In the genomic region with DNA sequence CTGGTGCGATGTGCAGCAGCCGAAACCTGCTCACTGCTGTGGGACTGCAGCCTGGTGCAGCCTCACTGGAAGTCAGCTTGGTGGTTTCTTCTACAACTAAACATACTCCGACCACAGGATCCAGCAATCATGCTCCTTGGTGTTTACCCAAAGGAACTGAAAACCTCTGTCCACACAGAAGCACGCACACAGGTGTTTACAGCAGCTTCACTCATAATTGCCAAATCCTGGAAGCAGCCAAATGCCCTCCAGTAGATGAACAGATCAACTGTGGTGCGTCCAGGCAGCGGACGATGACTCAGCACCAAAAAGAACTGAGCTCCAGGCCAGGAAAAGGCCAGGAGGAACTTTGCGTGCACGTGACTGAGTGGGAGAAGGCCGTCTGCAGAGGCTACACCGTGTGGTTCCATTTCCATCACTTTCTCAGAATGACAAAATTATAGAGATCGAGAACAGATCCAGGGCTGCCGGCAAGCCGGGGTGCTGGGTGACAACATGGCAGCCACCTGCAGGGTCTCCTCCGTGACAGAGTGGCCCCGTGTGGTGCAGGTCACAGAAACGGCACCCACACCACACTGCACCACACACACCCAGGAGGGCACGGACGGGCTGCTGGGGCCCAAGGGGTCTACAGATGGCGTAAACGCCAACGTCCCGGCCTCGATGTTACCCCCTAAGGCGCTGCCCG, we compare ENCODE assay signal across 8 cellular contexts. TPM values are rescaled to one million over a fixed set of nuclear protein-coding genes. Genes with fewer than 3 reads are reported as not detected.
A peak's percentile ranks its signal among the peaks of the same experiment; 100 is the strongest.
DNase-seq lines count a peak whose midpoint lies in the region; ATAC-seq, FAIRE-seq and TF ChIP-seq lines count a peak whose summit lies in the region.

No MANE protein-coding gene starts in this region.

- no peak for TF ChIP-seq CTCF in MM.1S (IDR thresholded peaks at IDR 0.05; ENCODE audit: low read length)
- TF ChIP-seq CTCF in GM12878 (IDR thresholded peaks at IDR 0.05 in 2 of 3, conservative IDR thresholded peaks at IDR 0.05 in 1 of 3; ENCODE audit: control insufficient read depth in 2 of 3, extremely low read depth in 1 of 3, insufficient read depth in 1 of 3, low read depth in 3 of 3, low read length in 3 of 3), result no peak

- peak overlapping the region in 6 of 11 experiments; percentile 2 to 61 (median 46); a peak in 11 of 22 replicates for H3K27ac ChIP-seq in BLaER1 treated with 17β-estradiol and CSF1 and Interleukin-3, amounts not matched to agents 10 nM and 100 nM
- peak overlapping the region; percentile 77 for H3K27ac ChIP-seq in MM.1S (ENCODE audit: low read length)
- no peak overlapping the region for H3K27ac ChIP-seq in GM12878 (ENCODE audit: control insufficient read depth, insufficient read depth)
- no peak overlapping the region for H3K27ac ChIP-seq in CD8-positive, alpha-beta memory T cell (ENCODE audit: low read depth, low read length)

- 52% methylated on average over 26 of the region's 26 CpGs for WGBS in GM12878 (ENCODE audit: insufficient coverage, insufficient replicate concordance, low lambda C conversion rate, missing lambda C conversion rate)

- H3K4me3 ChIP-seq in BLaER1 treated with 17β-estradiol and CSF1 and Interleukin-3, amounts not matched to agents 10 nM and 100 nM, result no peak overlapping the region
- 0 out of 2 replicates have a peak overlapping the region, but pooled peaks have one; percentile 13 for H3K4me3 ChIP-seq in MM.1S (ENCODE audit: low read length)
- no peak overlapping the region for H3K4me3 ChIP-seq in GM12878
- H3K4me3 ChIP-seq in CD8-positive, alpha-beta memory T cell (ENCODE audit: low read length), result no peak overlapping the region

- FAIRE-seq in GM12878 (lab: Jason Lieb, UNC), result no peak

- no peaks in the 10 kb centered on the region; a peak in 1 of 22 replicates for H3K36me3 ChIP-seq in BLaER1 treated with 17β-estradiol and CSF1 and Interleukin-3, amounts not matched to agents 10 nM and 100 nM
- H3K36me3 ChIP-seq in MM.1S (replicated peaks; ENCODE audit: insufficient read depth, low read length) (no peaks in the 10 kb centered on the region), GM12878 (ENCODE audit: control insufficient read depth in 2 of 2, insufficient read depth in 2 of 2, low read length in 1 of 2) (no peaks in the 10 kb centered on the region)
- H3K36me3 ChIP-seq in CD8-positive, alpha-beta memory T cell (ENCODE audit: insufficient read depth, low read length), result no peaks in the 10 kb centered on the region

- no peak for TF ChIP-seq RAD21 in GM12878 (IDR thresholded peaks at IDR 0.05; ENCODE audit: insufficient read depth, low read depth, low read length)

- H3K9me3 Mint-ChIP-seq in CD8-positive, alpha-beta memory T cell, result no peaks in the 10 kb centered on the region

- in situ Hi-C loops in GM12878 (cut with MboI), result no loop called here

- CTCF ChIA-PET in GM12878 (lab: Yijun Ruan, JAX), result no interaction called here
- CTCF ChIA-PET in CD8-positive, alpha-beta memory T cell (lab: Charles Lee), result no interaction called here

- BruUV-seq in GM12878 (replicated peaks; lab: Mats Ljungman, UMichigan), result no TSS peak

- H3K79me2 ChIP-seq in MM.1S (ENCODE audit: low read length) (no peaks in the 10 kb centered on the region), GM12878 (ENCODE audit: control insufficient read depth, insufficient read depth, low read length) (no peaks in the 10 kb centered on the region)

- no peak for TF ChIP-seq POLR2A in GM12878 (IDR thresholded peaks at IDR 0.05; ENCODE audit: low read depth, low read length)

- RAD21 ChIA-PET in GM12878 (lab: Charles Lee; ENCODE audit: unreplicated experiment), result no interaction called here

- H4K20me1 ChIP-seq in BLaER1 treated with 17β-estradiol and CSF1 and Interleukin-3, amounts not matched to agents 10 nM and 100 nM, result no peaks in the 10 kb centered on the region
- H4K20me1 ChIP-seq in MM.1S (ENCODE audit: insufficient read depth, low read length) (no peaks in the 10 kb centered on the region), GM12878 (ENCODE audit: control insufficient read depth, insufficient read depth) (no peaks in the 10 kb centered on the region)

- H2AFZ ChIP-seq in MM.1S (ENCODE audit: low read length) (peak overlapping the region; percentile 72), GM12878 (ENCODE audit: control insufficient read depth, low read depth, low read length) (no peak overlapping the region)

- no peaks in the 10 kb centered on the region for H3K27me3 ChIP-seq in BLaER1 treated with 17β-estradiol and CSF1 and Interleukin-3, amounts not matched to agents 10 nM and 100 nM
- H3K27me3 ChIP-seq in MM.1S (replicated peaks; ENCODE audit: insufficient read depth, low read length) (peaks cover 8% of the 10 kb centered on the region), GM12878 (replicated peaks in 1 of 2; ENCODE audit: control insufficient read depth in 2 of 2, insufficient read depth in 2 of 2, low read length in 1 of 2) (no peaks in the 10 kb centered on the region)
- no peaks in the 10 kb centered on the region for H3K27me3 ChIP-seq in CD8-positive, alpha-beta memory T cell (ENCODE audit: insufficient read depth, low read length, poor library complexity, severe bottlenecking)

- ATAC-seq in GM12878, result no peak
- ATAC-seq in GM19455 (IDR thresholded peaks at IDR 0.05; ENCODE audit: unreplicated experiment), result no peak
- ATAC-seq in T-helper 17 cell, result no peak

- no peak for TF ChIP-seq EP300 in GM12878 (IDR thresholded peaks at IDR 0.05; ENCODE audit: borderline replicate concordance in 1 of 2, control insufficient read depth in 1 of 2, low read depth in 2 of 2, low read length in 2 of 2)

- peak overlapping the region in 3 of 11 experiments; percentile 6 to 16 (median 14); a peak in 3 of 22 replicates for H3K9ac ChIP-seq in BLaER1 treated with 17β-estradiol and CSF1 and Interleukin-3, amounts not matched to agents 10 nM and 100 nM
- H3K9ac ChIP-seq in MM.1S (ENCODE audit: low read length) (peak overlapping the region; percentile 19; the same call in 1 of the 2 replicates), GM12878 (ENCODE audit: control insufficient read depth, insufficient read depth, low read length) (no peak overlapping the region)

- H3K4me3 Mint-ChIP-seq in T-helper 17 cell, result no peak overlapping the region
- H3K4me3 Mint-ChIP-seq in CD8-positive, alpha-beta memory T cell, result no peak overlapping the region

- SMC1A ChIA-PET in GM12878 (lab: Charles Lee; ENCODE audit: uncharacterized antibody, unreplicated experiment), result no interaction called here

- H3K4me1 ChIP-seq in BLaER1 treated with 17β-estradiol and CSF1 and Interleukin-3, amounts not matched to agents 10 nM and 100 nM, result peaks cover 19 to 47% (median 35%) of the 10 kb centered on the region in 10 experiments
- H3K4me1 ChIP-seq in MM.1S (ENCODE audit: low read length) (peaks cover 11% of the 10 kb centered on the region), GM12878 (ENCODE audit: control insufficient read depth, insufficient read depth, low read length) (no peaks in the 10 kb centered on the region)
- H3K4me1 ChIP-seq in CD8-positive, alpha-beta memory T cell (ENCODE audit: insufficient read depth, low read length), result no peaks in the 10 kb centered on the region

- H3K9me2 ChIP-seq in MM.1S (replicated peaks; ENCODE audit: insufficient read depth, low read length), result no peaks in the 10 kb centered on the region

- H3K9me3 ChIP-seq in BLaER1 treated with 17β-estradiol and CSF1 and Interleukin-3, amounts not matched to agents 10 nM and 100 nM (replicated peaks in 1 of 11), result peaks cover 0 to 4% (median 2%) of the 10 kb centered on the region in 11 experiments; a peak in 13 of 22 replicates
- no peaks in the 10 kb centered on the region for H3K9me3 ChIP-seq in MM.1S (replicated peaks; ENCODE audit: insufficient read depth, low read length)
- no peaks in the 10 kb centered on the region for H3K9me3 ChIP-seq in GM12878 (replicated peaks; ENCODE audit: control insufficient read depth, insufficient read depth, low read length)
- H3K9me3 ChIP-seq in T-helper 17 cell (ENCODE audit: control insufficient read depth, low read length, poor library complexity, severe bottlenecking), result no peaks in the 10 kb centered on the region
- no peaks in the 10 kb centered on the region for H3K9me3 ChIP-seq in CD8-positive, alpha-beta memory T cell (ENCODE audit: low read length)

- peak overlapping the region; percentile 44 to 89 (median 65) for H3K4me2 ChIP-seq in BLaER1 treated with 17β-estradiol and CSF1 and Interleukin-3, amounts not matched to agents 10 nM and 100 nM
- peak overlapping the region; percentile 71 for H3K4me2 ChIP-seq in MM.1S (ENCODE audit: low read depth, low read length)
- no peak overlapping the region for H3K4me2 ChIP-seq in GM12878 (ENCODE audit: control insufficient read depth, insufficient read depth)

- no peaks in the 10 kb centered on the region for H3K4me1 Mint-ChIP-seq in T-helper 17 cell
- peaks cover 0 to 5% (median 0%) of the 10 kb centered on the region in 3 donors for H3K4me1 Mint-ChIP-seq in CD8-positive, alpha-beta memory T cell

- POLR2A ChIA-PET in GM12878 (lab: Charles Lee), result no interaction called here
- POLR2A ChIA-PET in CD8-positive, alpha-beta memory T cell (lab: Charles Lee), result no interaction called here

- H3F3A ChIP-seq in MM.1S (ENCODE audit: insufficient read depth, low read length), result peaks cover 9% of the 10 kb centered on the region

- DNase-seq in MM.1S (peak; percentile 80), GM12878 (ENCODE audit: low read depth, low spot score) (peak; percentile 8), lung microvascular endothelial cell (ENCODE audit: low read depth in 2 of 2) (peak; percentile 79 to 82), T-helper 17 cell (no peak), NCI-H1694 treated with DMSO at 0.1 percent for 48 hours (lab: John Stamatoyannopoulos, UW) (no peak)
- no peak for DNase-seq in CD8-positive, alpha-beta memory T cell

- intact Hi-C loops in GM12878 (cut with micrococcal nuclease; ENCODE audit: unreplicated experiment), result no loop called here

- H3K36me3 Mint-ChIP-seq in T-helper 17 cell (ENCODE audit: low read depth), result no peaks in the 10 kb centered on the region
- H3K36me3 Mint-ChIP-seq in CD8-positive, alpha-beta memory T cell, result no peaks in the 10 kb centered on the region

- no peaks in the 10 kb centered on the region for H3K27me3 Mint-ChIP-seq in T-helper 17 cell
- peaks cover 0 to 4% of the 10 kb centered on the region in 2 donors for H3K27me3 Mint-ChIP-seq in CD8-positive, alpha-beta memory T cell

- H3K27ac Mint-ChIP-seq in T-helper 17 cell, result no peak overlapping the region
- H3K27ac Mint-ChIP-seq in CD8-positive, alpha-beta memory T cell, result peak overlapping the region in 1 of 8 donors; percentile 3

RNA-seq across cellular contexts. Expression of a gene that starts 23.1 kb away (rescaled TPM):
- total RNA-seq in GM12878 (2013; cell fraction: nucleolus; rRNA removed), result 50.1 and 60.0 TPM in 2 replicates
- total RNA-seq in GM12878 (2014; rRNA removed) (18.8 and 23.1 TPM in 2 replicates), GM12878 (2014; rRNA removed; fragmentation: Illumina TruSeq; extraction: Trizol) (12.1 and 14.1 TPM in 2 replicates), GM12878 (2021) (35.1 and 37.2 TPM in 2 replicates), lung microvascular endothelial cell (11.6 and 15.3 TPM in 2 replicates), T-helper 17 cell (10 to 100 TPM; 41.5 to 54.2 TPM)
- polyA plus RNA-seq in GM12878 (2011; ENCODE audit: low read depth), result 6.2 TPM
- polyA plus RNA-seq in GM12878 (2011; rRNA removed) (17.9 and 26.2 TPM in 2 replicates), GM12878 (2014; fragmentation: Illumina TruSeq; extraction: Trizol) (12.8 and 13.3 TPM in 2 replicates), GM12878 (2014; fragmentation: Nextera tagmentation; extraction: Ambion mirVana) (under 1 TPM; 0.13 to 0.51 TPM), GM12878 (2014; rRNA removed) (44.3 and 47.1 TPM in 2 replicates), GM12878 (2016; fragmentation: Nextera tagmentation; extraction: Ambion mirVana) (1 to 10 TPM; 1.4 to 8.9 TPM)
- 29.2 and 44.8 TPM in 2 replicates for polyA plus RNA-seq in GM12878 (2011; cell fraction: cytosol; rRNA removed)
- polyA plus RNA-seq in GM12878 (2011; cell fraction: nucleus; rRNA removed), result 188 and 208 TPM in 2 replicates
- 21.6 and 25.4 TPM in 2 replicates for polyA plus RNA-seq in GM12878 (2012)
- 17.3 and 26.8 TPM in 2 replicates for polyA minus RNA-seq in GM12878 (2011; rRNA and poly(A)+ RNA removed)
- 10.3 and 12.6 TPM in 2 replicates for polyA minus RNA-seq in GM12878 (2011; cell fraction: cytosol; rRNA and poly(A)+ RNA removed)
- 37.8 and 43.1 TPM in 2 replicates for polyA minus RNA-seq in GM12878 (2011; cell fraction: nucleus; rRNA and poly(A)+ RNA removed)
- 10 to 100 TPM; 40.9 to 42.8 TPM for total RNA-seq in CD8-positive, alpha-beta memory T cell
- 15.4 TPM for polyA plus RNA-seq in CD8-positive, alpha-beta memory T cell

RNA-seq across cellular contexts. Expression of a gene that starts 41.1 kb away (rescaled TPM):
- not detected in 2 replicates for total RNA-seq in GM12878 (2013; cell fraction: nucleolus; rRNA removed)
- total RNA-seq in GM12878 (2014; rRNA removed) (not detected in 2 replicates), GM12878 (2014; rRNA removed; fragmentation: Illumina TruSeq; extraction: Trizol) (not detected in 2 replicates), GM12878 (2021) (not detected in 2 replicates), lung microvascular endothelial cell (under 0.01 and 0.20 TPM in 2 replicates), T-helper 17 cell (not detected)
- not detected for polyA plus RNA-seq in GM12878 (2011; ENCODE audit: low read depth)
- polyA plus RNA-seq in GM12878 (2011; rRNA removed) (not detected in 2 replicates), GM12878 (2014; fragmentation: Illumina TruSeq; extraction: Trizol) (not detected in 2 replicates), GM12878 (2014; fragmentation: Nextera tagmentation; extraction: Ambion mirVana) (not detected), GM12878 (2014; rRNA removed) (not detected in 2 replicates), GM12878 (2016; fragmentation: Nextera tagmentation; extraction: Ambion mirVana) (not detected)
- not detected in 2 replicates for polyA plus RNA-seq in GM12878 (2011; cell fraction: cytosol; rRNA removed)
- not detected in 2 replicates for polyA plus RNA-seq in GM12878 (2011; cell fraction: nucleus; rRNA removed)
- 0.04 TPM in 1 of 2 replicates, not detected in the other for polyA plus RNA-seq in GM12878 (2012)
- not detected in 2 replicates for polyA minus RNA-seq in GM12878 (2011; rRNA and poly(A)+ RNA removed)
- not detected in 2 replicates for polyA minus RNA-seq in GM12878 (2011; cell fraction: cytosol; rRNA and poly(A)+ RNA removed)
- polyA minus RNA-seq in GM12878 (2011; cell fraction: nucleus; rRNA and poly(A)+ RNA removed), result not detected in 2 replicates
- not detected for total RNA-seq in CD8-positive, alpha-beta memory T cell
- polyA plus RNA-seq in CD8-positive, alpha-beta memory T cell, result not detected

RNA-seq across cellular contexts. Expression of a gene that starts 59.0 kb away (rescaled TPM):
- 0.38 TPM in 1 of 2 replicates, not detected in the other for total RNA-seq in GM12878 (2013; cell fraction: nucleolus; rRNA removed)
- total RNA-seq in GM12878 (2014; rRNA removed) (0.16 TPM in 1 of 2 replicates, not detected in the other), GM12878 (2014; rRNA removed; fragmentation: Illumina TruSeq; extraction: Trizol) (not detected in 2 replicates), GM12878 (2021) (not detected in 2 replicates), lung microvascular endothelial cell (0.87 and 2.0 TPM in 2 replicates), T-helper 17 cell (1 to 10 TPM; 3.0 to 3.3 TPM)
- not detected for polyA plus RNA-seq in GM12878 (2011; ENCODE audit: low read depth)
- polyA plus RNA-seq in GM12878 (2011; rRNA removed) (0.08 TPM in 1 of 2 replicates, not detected in the other), GM12878 (2014; fragmentation: Illumina TruSeq; extraction: Trizol) (not detected in 2 replicates), GM12878 (2014; fragmentation: Nextera tagmentation; extraction: Ambion mirVana) (not detected), GM12878 (2014; rRNA removed) (0.20 TPM in 1 of 2 replicates, not detected in the other), GM12878 (2016; fragmentation: Nextera tagmentation; extraction: Ambion mirVana) (not detected)
- 0.04 and 0.07 TPM in 2 replicates for polyA plus RNA-seq in GM12878 (2011; cell fraction: cytosol; rRNA removed)
- 0.76 and 0.96 TPM in 2 replicates for polyA plus RNA-seq in GM12878 (2011; cell fraction: nucleus; rRNA removed)
- polyA plus RNA-seq in GM12878 (2012), result 0.27 and 0.67 TPM in 2 replicates
- polyA minus RNA-seq in GM12878 (2011; rRNA and poly(A)+ RNA removed), result not detected in 2 replicates
- not detected in 2 replicates for polyA minus RNA-seq in GM12878 (2011; cell fraction: cytosol; rRNA and poly(A)+ RNA removed)
- polyA minus RNA-seq in GM12878 (2011; cell fraction: nucleus; rRNA and poly(A)+ RNA removed), result 0.36 and 0.38 TPM in 2 replicates
- total RNA-seq in CD8-positive, alpha-beta memory T cell, result under 1 TPM; 0.66 to 0.74 TPM
- 1.3 TPM for polyA plus RNA-seq in CD8-positive, alpha-beta memory T cell

RNA-seq across cellular contexts. Expression of a gene that starts 59.3 kb away (rescaled TPM):
- 40.8 and 46.3 TPM in 2 replicates for total RNA-seq in GM12878 (2013; cell fraction: nucleolus; rRNA removed)
- total RNA-seq in GM12878 (2014; rRNA removed) (3.9 and 4.7 TPM in 2 replicates), GM12878 (2014; rRNA removed; fragmentation: Illumina TruSeq; extraction: Trizol) (2.2 and 2.4 TPM in 2 replicates), GM12878 (2021) (6.3 and 7.1 TPM in 2 replicates), lung microvascular endothelial cell (7.8 and 18.7 TPM in 2 replicates), T-helper 17 cell (10 to 100 TPM; 15.4 to 17.8 TPM)
- 2.1 TPM for polyA plus RNA-seq in GM12878 (2011; ENCODE audit: low read depth)
- polyA plus RNA-seq in GM12878 (2011; rRNA removed) (2.9 and 5.2 TPM in 2 replicates), GM12878 (2014; fragmentation: Illumina TruSeq; extraction: Trizol) (0.44 and 1.9 TPM in 2 replicates), GM12878 (2014; fragmentation: Nextera tagmentation; extraction: Ambion mirVana) (under 1 TPM; 0.21 to 0.51 TPM), GM12878 (2014; rRNA removed) (5.2 and 7.6 TPM in 2 replicates), GM12878 (2016; fragmentation: Nextera tagmentation; extraction: Ambion mirVana) (1 to 10 TPM; 3.4 to 3.9 TPM)
- 6.5 and 10.0 TPM in 2 replicates for polyA plus RNA-seq in GM12878 (2011; cell fraction: cytosol; rRNA removed)
- 36.0 and 46.0 TPM in 2 replicates for polyA plus RNA-seq in GM12878 (2011; cell fraction: nucleus; rRNA removed)
- polyA plus RNA-seq in GM12878 (2012), result 7.4 and 9.7 TPM in 2 replicates
- 1.5 and 4.2 TPM in 2 replicates for polyA minus RNA-seq in GM12878 (2011; rRNA and poly(A)+ RNA removed)
- 2.3 and 2.5 TPM in 2 replicates for polyA minus RNA-seq in GM12878 (2011; cell fraction: cytosol; rRNA and poly(A)+ RNA removed)
- polyA minus RNA-seq in GM12878 (2011; cell fraction: nucleus; rRNA and poly(A)+ RNA removed), result 3.1 and 5.1 TPM in 2 replicates
- 1 to 10 TPM; 4.8 to 6.6 TPM for total RNA-seq in CD8-positive, alpha-beta memory T cell
- 6.7 TPM for polyA plus RNA-seq in CD8-positive, alpha-beta memory T cell

Comparison
In these comparisons a context has a peak if more than half of its experiments do, and no peak if none do; other contexts are left out.
1. H3K27ac ChIP-seq: peak in BLaER1 treated with 17β-estradiol and CSF1 and Interleukin-3, amounts not matched to agents 10 nM and 100 nM (6 of 11) and MM.1S (single experiment); none in GM12878 (single experiment) and CD8-positive, alpha-beta memory T cell (single experiment).
2. DNase-seq: peak in MM.1S (single experiment), GM12878 (single experiment) and lung microvascular endothelial cell (2 of 2); none in T-helper 17 cell (0 of 3), NCI-H1694 treated with DMSO at 0.1 percent for 48 hours (single experiment) and CD8-positive, alpha-beta memory T cell (0 of 5).